ENCODE assay signal across 29 cellular contexts in the genomic region with DNA sequence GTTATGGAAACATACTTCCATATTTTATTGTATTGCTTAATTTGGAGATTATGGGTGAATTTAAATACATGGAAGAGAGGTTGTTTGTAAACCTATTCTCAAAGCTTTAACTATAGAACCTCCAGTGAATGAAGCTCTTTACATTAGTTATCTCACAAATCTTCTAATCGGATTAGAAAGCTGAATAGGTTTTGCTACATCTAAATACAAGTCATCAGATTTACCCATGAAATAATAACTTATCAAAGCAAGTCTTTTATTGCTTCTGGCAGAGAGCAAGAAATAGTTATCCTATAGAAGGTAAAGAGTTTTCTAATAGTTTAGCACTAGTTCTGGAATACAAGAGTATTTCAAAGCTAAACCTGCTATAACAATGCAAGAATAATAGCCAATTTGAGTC.
"Had no signal": no experiment of that assay in that cellular context is flagged by ENCODE, and none has a peak within 500 bp of the region (broad histone marks: within the 10 kb centered on the region; RNA-seq: fewer than 3 reads in every experiment).

No MANE protein-coding gene starts in this region.

- H3K27ac Mint-ChIP-seq: nephron; neural progenitor cell; progenitor cell of endocrine pancreas; stimulated activated naive CD8-positive, alpha-beta T cell treated with anti-CD3 and anti-CD28 coated beads, Interleukin-15, amount 100 ng/mL, for 72 hours; type B pancreatic cell had no signal

- ATAC-seq: natural killer cell; psoas muscle; right cardiac atrium; right lobe of liver; stimulated activated memory B cell treated with anti-CD40 and anti-IgM and Interleukin-4, amounts not matched to agents 10 μg/mL and 1 μg/mL and 100 μg/mL, for 72 hours; stimulated activated naive CD8-positive, alpha-beta T cell treated with anti-CD3 and anti-CD28 coated beads, Interleukin-15, amount 100 ng/mL, for 72 hours; stimulated activated naive CD8-positive, alpha-beta T cell treated with anti-CD3 and anti-CD28 coated beads, Interleukin-15, Interleukin-2, amounts not matched to agents 100 U/mL and 50 U/mL, for 24 hours; upper lobe of right lung had no signal

- H3K36me3 ChIP-seq: ovary, uterus had no signal

- H3K4me3 Mint-ChIP-seq: natural killer cell; nephron; neural progenitor cell; stimulated activated memory B cell treated with anti-CD40 and anti-IgM and Interleukin-4, amounts not matched to agents 10 μg/mL and 1 μg/mL and 100 μg/mL, for 72 hours; stimulated activated naive CD8-positive, alpha-beta T cell treated with anti-CD3 and anti-CD28 coated beads, Interleukin-15, amount 100 ng/mL, for 72 hours; type B pancreatic cell had no signal

- H3K9ac ChIP-seq: neural progenitor cell, parathyroid adenoma had no signal

- H2AFZ ChIP-seq: neural progenitor cell, parathyroid adenoma had no signal

- H3K4me1 ChIP-seq: neural progenitor cell, parathyroid adenoma, psoas muscle, right lobe of liver, sigmoid colon, suprapubic skin, testis, transverse colon, upper lobe of right lung, uterus had no signal

- DNase-seq: natural killer cell; occipital lobe; ovary; posterior cingulate gyrus; psoas muscle; right cardiac atrium; right lobe of liver; sigmoid colon; small intestine; stimulated activated CD4-positive, alpha-beta T cell treated with anti-CD3 and anti-CD28 coated beads, Interleukin-15, amount 100 ng/mL, for 24 hours; stimulated activated CD4-positive, alpha-beta T cell treated with anti-CD3 and anti-CD28 coated beads, Interleukin-2, amount 100 ng/mL, for 24 hours; stimulated activated CD4-positive, alpha-beta T cell treated with anti-CD3 and anti-CD28 coated beads, Interleukin-2, amount 100 ng/mL, for 48 hours; stimulated activated CD4-positive, alpha-beta T cell treated with anti-CD3 and anti-CD28 coated beads, Interleukin-4, amount 100 ng/mL, for 24 hours; stimulated activated naive CD4-positive, alpha-beta T cell; stimulated activated naive CD8-positive, alpha-beta T cell treated with anti-CD3 and anti-CD28 coated beads, Interleukin-15, amount 100 ng/mL, for 72 hours; stimulated activated naive CD8-positive, alpha-beta T cell treated with anti-CD3 and anti-CD28 coated beads, Interleukin-15, Interleukin-2, amounts not matched to agents 100 U/mL and 50 U/mL, for 24 hours; substantia nigra; testis; tibial artery; transverse colon; upper lobe of right lung; uterus had no signal

- H3K79me2 ChIP-seq: parathyroid adenoma had no signal

- H3K4me2 ChIP-seq: neural progenitor cell had no signal

- H3K4me3 ChIP-seq: neural progenitor cell, ovary, psoas muscle, right lobe of liver, sigmoid colon, suprapubic skin, testis, tibial artery, transverse colon, upper lobe of right lung, uterus had no signal

- H3K27me3 Mint-ChIP-seq: progenitor cell of endocrine pancreas; stimulated activated memory B cell treated with anti-CD40 and anti-IgM and Interleukin-4, amounts not matched to agents 10 μg/mL and 1 μg/mL and 100 μg/mL, for 72 hours; stimulated activated naive CD8-positive, alpha-beta T cell treated with anti-CD3 and anti-CD28 coated beads, Interleukin-15, amount 100 ng/mL, for 72 hours; type B pancreatic cell had no signal

- H3K4me1 Mint-ChIP-seq: nephron; neural progenitor cell; stimulated activated naive CD8-positive, alpha-beta T cell treated with anti-CD3 and anti-CD28 coated beads, Interleukin-15, amount 100 ng/mL, for 72 hours had no signal

- H3K27ac ChIP-seq: neural progenitor cell, ovary, parathyroid adenoma, psoas muscle, right lobe of liver, sigmoid colon, suprapubic skin, testis, tibial artery, transverse colon, upper lobe of right lung, uterus had no signal

- H3K9me3 ChIP-seq: ovary, psoas muscle, right lobe of liver, sigmoid colon, suprapubic skin, testis, tibial artery, transverse colon, upper lobe of right lung, uterus had no signal

- H3K27me3 ChIP-seq: neural progenitor cell, ovary, right lobe of liver, sigmoid colon, suprapubic skin, testis, tibial artery, transverse colon, upper lobe of right lung, uterus had no signal

- H3K9me3 Mint-ChIP-seq: natural killer cell; nephron; neural progenitor cell; stimulated activated memory B cell treated with anti-CD40 and anti-IgM and Interleukin-4, amounts not matched to agents 10 μg/mL and 1 μg/mL and 100 μg/mL, for 72 hours; stimulated activated naive CD8-positive, alpha-beta T cell treated with anti-CD3 and anti-CD28 coated beads, Interleukin-15, amount 100 ng/mL, for 72 hours; type B pancreatic cell had no signal
